Comparison of ENCODE assay signal across 8 cellular contexts in the genomic region with DNA sequence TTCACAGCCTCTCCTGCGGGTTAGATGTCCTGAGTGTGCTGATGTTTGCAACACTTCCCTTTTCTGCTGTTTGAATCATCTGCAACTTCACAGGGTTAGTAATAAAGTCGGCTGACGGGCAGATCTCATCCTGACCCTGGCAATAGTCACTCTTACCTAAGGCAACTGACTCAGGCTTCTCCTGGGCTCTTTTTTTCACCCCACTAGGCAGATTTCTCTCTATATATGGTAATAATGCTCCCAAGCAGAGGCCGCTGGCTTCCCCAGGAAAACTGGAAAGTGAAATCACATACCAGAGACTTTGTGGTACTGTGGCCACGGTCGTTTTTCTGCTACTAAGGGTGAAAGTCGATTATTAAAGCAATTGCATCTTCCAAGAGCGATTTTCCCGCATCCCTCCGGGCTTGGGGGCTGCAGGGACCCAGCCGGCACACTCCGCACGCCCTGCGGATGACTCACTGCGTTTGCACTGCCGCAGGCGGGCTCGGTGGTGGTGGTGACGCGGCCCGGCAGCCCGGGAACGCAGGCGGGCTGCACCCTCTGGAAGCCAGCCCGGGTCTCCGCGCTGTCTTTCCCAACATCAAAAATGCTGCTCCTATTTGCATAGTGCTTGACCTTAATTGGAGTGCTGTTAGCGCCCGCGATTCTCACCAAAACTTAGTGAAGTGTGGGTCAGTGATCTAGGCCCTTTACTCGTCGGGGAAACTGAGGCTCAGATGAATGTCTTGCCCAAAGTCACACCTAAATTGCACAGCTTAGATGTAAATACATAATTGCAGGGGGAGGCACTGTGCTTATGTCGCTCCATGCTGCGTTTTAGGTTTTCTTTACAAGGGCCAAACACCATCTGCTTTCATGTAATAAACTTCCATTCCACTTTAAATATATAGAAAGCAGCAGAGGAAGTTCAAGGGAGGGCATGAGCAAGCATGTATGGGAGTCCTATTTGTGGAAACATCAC. TPM values are rescaled to one million over a fixed set of nuclear protein-coding genes. Genes with fewer than 3 reads are reported as not detected.
DNase-seq lines count a peak whose midpoint lies in the region; ATAC-seq and TF ChIP-seq lines count a peak whose summit lies in the region.

No MANE protein-coding gene starts in this region.

- POLR2A ChIA-PET in T-cell (lab: Charles Lee) = no interaction called here

- peak overlapping the region in 2 of 3 donors; percentile 77 to 83 for H3K27ac Mint-ChIP-seq in IgD-negative memory B cell
- H3K27ac Mint-ChIP-seq in T-cell = peak overlapping the region; percentile 84 to 88

- H3K4me3 Mint-ChIP-seq in IgD-negative memory B cell = peak overlapping the region; percentile 63 to 92 (median 90)
- peak overlapping the region; percentile 76 to 78 (median 77) for H3K4me3 Mint-ChIP-seq in T-cell

- peak overlapping the region; percentile 47 for H3K4me2 ChIP-seq in BLaER1

- H3K27me3 ChIP-seq in BLaER1 = peaks cover 13% of the 10 kb centered on the region

- no peak overlapping the region for H3K4me3 ChIP-seq in BLaER1
- peak overlapping the region; percentile 47 to 50 for H3K4me3 ChIP-seq in cardiac fibroblast (replicated peaks in 1 of 2; ENCODE audit: low read depth in 2 of 2, low read length in 2 of 2)
- H3K4me3 ChIP-seq in skin epidermis = peak overlapping the region; percentile 14 to 30 (median 22)

- TF ChIP-seq CTCF in cardiac fibroblast (IDR thresholded peaks at IDR 0.05; ENCODE audit: low read depth, low read length) = no peak

- H3K27me3 Mint-ChIP-seq in IgD-negative memory B cell (peaks cover 4% of the 10 kb centered on the region), T-cell (peaks cover 0 to 5% of the 10 kb centered on the region in 2 donors)

- DNase-seq in T-cell (peak in 12 of 34 experiments; percentile 13 to 45 (median 21)), cardiac fibroblast (ENCODE audit: low read depth in 2 of 2) (peak; percentile 95 to 99), iris pigment epithelial cell (ENCODE audit: low read depth) (peak; percentile 99)

- H3K9me3 ChIP-seq in BLaER1 = no peaks in the 10 kb centered on the region

- H4K20me1 ChIP-seq in BLaER1 = no peaks in the 10 kb centered on the region

- H3K36me3 Mint-ChIP-seq in IgD-negative memory B cell (no peaks in the 10 kb centered on the region), T-cell (no peaks in the 10 kb centered on the region)

- CTCF ChIA-PET in T-cell (lab: Charles Lee) = interaction anchor here in 1 of 2 donors (0.6 kb wide), 1 partner anchor 130 kb away, joined by 3 read pairs; no protein-coding TSS in a partner anchor

- no peak overlapping the region for H3K9ac ChIP-seq in BLaER1

- H3K4me1 Mint-ChIP-seq in IgD-negative memory B cell = peaks cover 21 to 38% (median 30%) of the 10 kb centered on the region in 3 donors
- H3K4me1 Mint-ChIP-seq in T-cell = peaks cover 32 to 53% (median 37%) of the 10 kb centered on the region in 3 donors

- H3K4me1 ChIP-seq in BLaER1 = peaks cover 16% of the 10 kb centered on the region

- no peaks in the 10 kb centered on the region for H3K36me3 ChIP-seq in BLaER1

- H3K9me3 Mint-ChIP-seq in IgD-negative memory B cell (no peaks in the 10 kb centered on the region), T-cell (no peaks in the 10 kb centered on the region)

- peak; percentile 69 for ATAC-seq in GM21360 (IDR thresholded peaks at IDR 0.05; ENCODE audit: unreplicated experiment)
- ATAC-seq in T-cell (replicated peaks in 1 of 4) = peak; percentile 63 to 70 (median 66)
- no peak for ATAC-seq in GM19467 (IDR thresholded peaks at IDR 0.05; ENCODE audit: unreplicated experiment)

- no peak overlapping the region for H3K27ac ChIP-seq in BLaER1
- H3K27ac ChIP-seq in skin epidermis = peak overlapping the region in 20 of 21 experiments; percentile 31 to 85 (median 70)

RNA-seq across cellular contexts. Expression of a gene that starts 47.6 kb away (rescaled TPM):
- 394 TPM for polyA plus RNA-seq in IgD-negative memory B cell
- total RNA-seq in T-cell = 100 to 1,000 TPM; 140 to 269 (median 177) TPM
